Comparison of ENCODE assay signal across 24 cellular contexts in the genomic region with DNA sequence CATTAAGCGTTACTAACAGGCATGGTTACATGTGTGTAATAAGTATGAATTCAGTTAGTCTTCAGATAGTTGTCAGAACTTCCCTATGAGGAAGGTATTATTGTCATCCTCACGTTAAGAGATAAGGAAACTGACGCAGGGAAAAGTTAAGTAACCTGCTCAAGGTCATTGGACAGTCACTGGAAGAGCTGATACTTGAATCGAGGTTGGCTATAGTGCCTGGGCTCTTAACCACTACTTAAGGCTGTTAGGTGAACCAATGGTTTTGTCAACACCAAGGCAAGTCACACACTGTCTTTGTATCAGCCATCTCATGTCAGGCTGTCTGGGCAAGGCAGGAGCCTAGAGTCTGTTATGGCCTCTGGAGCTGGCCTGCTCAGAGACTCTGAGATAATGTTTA. TPM values are rescaled to one million over a fixed set of nuclear protein-coding genes. Genes with fewer than 3 reads are reported as not detected.
DNase-seq lines count a peak whose midpoint lies in the region; ATAC-seq, FAIRE-seq and TF ChIP-seq lines count a peak whose summit lies in the region.
"Had no signal": no experiment of that assay in that cellular context is flagged by ENCODE, and none has a peak within 500 bp of the region (broad histone marks: within the 10 kb centered on the region; RNA-seq: fewer than 3 reads in every experiment).

No MANE protein-coding gene starts in this region.

- H3K27me3 ChIP-seq in K562 (ENCODE audit: control insufficient read depth in 2 of 2, insufficient read depth in 2 of 2, low read length in 2 of 2) (peaks cover 4 to 33% of the 10 kb centered on the region in 2 experiments; a peak in 3 of 5 replicates), left lung (no peaks in the 10 kb centered on the region), gastroesophageal sphincter (peaks cover 13% of the 10 kb centered on the region)
- H3K27me3 ChIP-seq: BE2C had no signal

- H3K36me3 ChIP-seq in K562 (ENCODE audit: control insufficient read depth, insufficient read depth, low read length) (no peaks in the 10 kb centered on the region), left lung (peaks cover 0 to 42% of the 10 kb centered on the region in 2 donors), gastroesophageal sphincter (no peaks in the 10 kb centered on the region)
- H3K36me3 ChIP-seq: BE2C had no signal

- H3K9me1 ChIP-seq in K562 (ENCODE audit: control insufficient read depth, insufficient read depth, low read length): peaks cover 2% of the 10 kb centered on the region

- H3K9ac ChIP-seq in K562 (ENCODE audit: insufficient read depth in 1 of 2, low read depth in 2 of 2, low read length in 2 of 2): no peak overlapping the region

- H3K27ac ChIP-seq in K562 (ENCODE audit: extremely low read depth, low read depth, low read length) (no peak overlapping the region), left lung (peak overlapping the region in 1 of 2 donors; percentile 45), gastroesophageal sphincter (no peak overlapping the region)
- H3K27ac ChIP-seq: PC-9, SK-N-MC had no signal

- WGBS in K562 (ENCODE audit: insufficient coverage, low coverage, missing lambda C conversion rate): 7% methylated on average over 4 of the region's 4 CpGs
- 80 to 100% methylated on average over 1 to 4 of the region's 4 CpGs for WGBS in gastroesophageal sphincter (ENCODE audit: low coverage in 1 of 2), 2 donors

- ATAC-seq in K562 (no peak), left lung (peak; percentile 36), HG02970 (IDR thresholded peaks at IDR 0.05; ENCODE audit: low FRiP score, unreplicated experiment) (no peak), gastroesophageal sphincter (no peak)

- no peaks in the 10 kb centered on the region for H3K9me3 ChIP-seq in K562 (replicated peaks; ENCODE audit: control insufficient read depth, insufficient read depth, low read depth, low read length)
- H3K9me3 ChIP-seq in left lung: no peaks in the 10 kb centered on the region
- H3K9me3 ChIP-seq in gastroesophageal sphincter: no peaks in the 10 kb centered on the region
- H3K9me3 ChIP-seq: BE2C had no signal

- no peak overlapping the region for H3K4me3 ChIP-seq in K562
- H3K4me3 ChIP-seq in left lung: no peak overlapping the region
- H3K4me3 ChIP-seq in gastroesophageal sphincter: no peak overlapping the region
- H3K4me3 ChIP-seq: PC-9, SK-N-MC had no signal

- no peak for TF ChIP-seq POLR2A in K562 (conservative IDR thresholded peaks at IDR 0.05)
- no peak for TF ChIP-seq POLR2A in gastroesophageal sphincter (IDR thresholded peaks at IDR 0.05)

- H3K4me2 ChIP-seq in K562 (ENCODE audit: insufficient read depth, low read length): no peak overlapping the region
- H3K4me2 ChIP-seq: PC-9 had no signal

- no peak for TF ChIP-seq EP300 in K562 (IDR thresholded peaks at IDR 0.05; ENCODE audit: low read length)
- TF ChIP-seq EP300 in gastroesophageal sphincter (IDR thresholded peaks at IDR 0.05): no peak

- no peak overlapping the region for H2AFZ ChIP-seq in K562 (ENCODE audit: low read depth, low read length)
- H2AFZ ChIP-seq: PC-9 had no signal

- CTCF ChIA-PET in K562 (lab: Yijun Ruan, JAX; ENCODE audit: low intra/inter-chr PET ratio): interaction anchor here (1.1 kb wide), 1 partner anchor 52 kb away, joined by 5 read pairs; no protein-coding TSS in a partner anchor

- H3K4me1 ChIP-seq in K562 (replicated peaks in 1 of 2; ENCODE audit: control insufficient read depth in 2 of 2, insufficient read depth in 2 of 2, low read length in 2 of 2) (peaks cover 4% of the 10 kb centered on the region in 2 experiments; a peak in 4 of 5 replicates), left lung (peaks cover 0 to 35% of the 10 kb centered on the region in 2 donors), gastroesophageal sphincter (peaks cover 0 to 5% (median 3%) of the 10 kb centered on the region in 3 donors)
- H3K4me1 ChIP-seq: BE2C had no signal

- H4K20me1 ChIP-seq in K562 (replicated peaks; ENCODE audit: control insufficient read depth, insufficient read depth, low read length): no peaks in the 10 kb centered on the region

- peak; percentile 44 for FAIRE-seq in K562 (lab: Jason Lieb, UNC)
- FAIRE-seq in RCC 7860 (lab: Jason Lieb, UNC): no peak

- TF ChIP-seq RAD21 in K562 (CRISPR knock-in tag; conservative IDR thresholded peaks at IDR 0.05 in 1 of 2, IDR thresholded peaks at IDR 0.05 in 1 of 2): no peak

- intact Hi-C loops in K562 (cut with micrococcal nuclease): loop anchor here (5.0 kb wide), 1 partner anchor 269 kb away; no protein-coding TSS in a partner anchor
- intact Hi-C loops in left lung (cut with DNase I): loop anchor here in 1 of 2 donors (5.0 kb wide), 2 partner anchors 49 to 154 kb away; no protein-coding TSS in a partner anchor

- BruUV-seq in K562 (replicated peaks; lab: Mats Ljungman, UMichigan): no TSS peak

- TF ChIP-seq CTCF in K562 (IDR thresholded peaks at IDR 0.05 in 2 of 3, conservative IDR thresholded peaks at IDR 0.05 in 1 of 3; ENCODE audit: insufficient read depth in 2 of 3, low read depth in 1 of 3, low read length in 3 of 3): no peak
- TF ChIP-seq CTCF in left lung (IDR thresholded peaks at IDR 0.05): no peak
- no peak for TF ChIP-seq CTCF in gastroesophageal sphincter (IDR thresholded peaks at IDR 0.05)

- in situ Hi-C loops in K562 (cut with MboI): loop anchor here (5.0 kb wide), 1 partner anchor 49 kb away; no protein-coding TSS in a partner anchor

- DNase-seq in NCI-H1694 (lab: John Stamatoyannopoulos, UW) (peak; percentile 74), NCI-H1694 treated with DMSO at 0.1 percent for 48 hours (lab: John Stamatoyannopoulos, UW) (no peak), K562 (ENCODE audit: extremely low read depth in 1 of 4, low spot score in 3 of 4) (no peak), left lung (no peak), RCC 7860 (ENCODE audit: low spot score) (no peak), H4 (ENCODE audit: low spot score) (no peak)
- DNase-seq: 8988T; ACHN; BE2C; CD8-positive, alpha-beta memory T cell; GOT3; HCEC 1CT; Karpas-422; NCI-H1092; NCI-H1417 treated with DMSO at 0.1 percent for 48 hours; NCI-H1930; NCI-H2227 treated with DMSO at 0.1 percent for 48 hours; NCI-H526 treated with DMSO at 0.1 percent for 48 hours; PC-9; RPMI8226; SHP77 treated with DMSO at 0.1 percent for 48 hours had no signal

- H3K79me2 ChIP-seq in K562 (ENCODE audit: control insufficient read depth, insufficient read depth, low read length): no peaks in the 10 kb centered on the region

- POLR2A ChIA-PET in K562 (lab: Yijun Ruan, JAX): interaction anchor here (0.6 to 1.6 kb wide), 4 partner anchors 52 to 125 kb away, joined by 3 read pairs; no protein-coding TSS in a partner anchor

TF ChIP-seq in K562, 482 proteins besides CTCF, POLR2A, EP300 and RAD21:
- TF ChIP-seq, protein P1, sequence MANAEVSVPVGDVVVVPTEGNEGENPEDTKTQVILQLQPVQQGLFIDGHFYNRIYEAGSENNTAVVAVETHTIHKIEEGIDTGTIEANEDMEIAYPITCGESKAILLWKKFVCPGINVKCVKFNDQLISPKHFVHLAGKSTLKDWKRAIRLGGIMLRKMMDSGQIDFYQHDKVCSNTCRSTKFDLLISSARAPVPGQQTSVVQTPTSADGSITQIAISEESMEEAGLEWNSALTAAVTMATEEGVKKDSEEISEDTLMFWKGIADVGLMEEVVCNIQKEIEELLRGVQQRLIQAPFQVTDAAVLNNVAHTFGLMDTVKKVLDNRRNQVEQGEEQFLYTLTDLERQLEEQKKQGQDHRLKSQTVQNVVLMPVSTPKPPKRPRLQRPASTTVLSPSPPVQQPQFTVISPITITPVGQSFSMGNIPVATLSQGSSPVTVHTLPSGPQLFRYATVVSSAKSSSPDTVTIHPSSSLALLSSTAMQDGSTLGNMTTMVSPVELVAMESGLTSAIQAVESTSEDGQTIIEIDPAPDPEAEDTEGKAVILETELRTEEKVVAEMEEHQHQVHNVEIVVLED (CRISPR knock-in tag; IDR thresholded peaks at IDR 0.05): peak; percentile 26; the same call in 1 of the 2 replicates
- peak; percentile 88 for TF ChIP-seq ESRRA (IDR thresholded peaks at IDR 0.05; ENCODE audit: borderline replicate concordance, low read depth)
- TF ChIP-seq RCOR1 (IDR thresholded peaks at IDR 0.05; ENCODE audit: borderline replicate concordance in 1 of 2, low read depth in 2 of 2, low read length in 2 of 2): no peak

RNA-seq across cellular contexts. Expression of a gene that starts 16.2 kb away (rescaled TPM):
- total RNA-seq in K562 (2011; cell fraction: chromatin; rRNA removed; ENCODE audit: low replicate concordance): 0.46 TPM in 1 of 2 replicates, not detected in the other
- 0.67 TPM in 1 of 2 replicates, not detected in the other for total RNA-seq in K562 (2011; cell fraction: nucleolus; rRNA removed)
- total RNA-seq in K562 (2011; cell fraction: nucleoplasm; rRNA removed): 0.37 TPM in 1 of 2 replicates, not detected in the other
- total RNA-seq in K562 (2014; rRNA removed) (not detected in 2 replicates), K562 (2014; rRNA removed; fragmentation: Illumina TruSeq; extraction: Trizol) (0.07 TPM in 1 of 2 replicates, not detected in the other), K562 (2015; rRNA removed; fragmentation: Illumina TruSeq; extraction: Trizol) (0.40 TPM in 1 of 2 replicates, not detected in the other), K562 (2021) (0.18 and 0.33 TPM in 2 replicates), left lung (100 to 1,000 TPM in 1 of 2 donors, 10 to 100 TPM in 1; 98.0 to 114 TPM), gastroesophageal sphincter (1 to 10 TPM in 2 of 4 donors, under 1 TPM in 2; 0.84 to 4.8 (median 1.4) TPM)
- polyA plus RNA-seq in K562 (2011; rRNA removed) (0.06 and 0.19 TPM in 2 replicates), K562 (2014; fragmentation: Illumina TruSeq; extraction: Trizol) (0.11 and 0.15 TPM in 2 replicates), K562 (2014; fragmentation: Nextera tagmentation; extraction: Ambion mirVana) (not detected), K562 (2014; rRNA removed) (not detected in 2 replicates)
- polyA plus RNA-seq in K562 (2011; cell fraction: cytosol; rRNA removed): 0.10 and 0.13 TPM in 2 replicates
- 0.51 and 0.67 TPM in 2 replicates for polyA plus RNA-seq in K562 (2011; cell fraction: nucleus; rRNA removed)
- 0.04 and 0.14 TPM in 2 replicates for polyA plus RNA-seq in K562 (2012)
- polyA minus RNA-seq in K562 (2011; rRNA and poly(A)+ RNA removed): 0.35 TPM in 1 of 2 replicates, not detected in the other
- not detected in 2 replicates for polyA minus RNA-seq in K562 (2011; cell fraction: cytosol; rRNA and poly(A)+ RNA removed)
- 0.78 TPM in 1 of 2 replicates, not detected in the other for polyA minus RNA-seq in K562 (2011; cell fraction: nucleus; rRNA and poly(A)+ RNA removed)
- 8.5 and 9.5 TPM in 2 replicates for total RNA-seq in H4 (2014; rRNA removed; shearing (Covaris generic))
